1 cellular context compared by ENCODE assay signal in the genomic region with DNA sequence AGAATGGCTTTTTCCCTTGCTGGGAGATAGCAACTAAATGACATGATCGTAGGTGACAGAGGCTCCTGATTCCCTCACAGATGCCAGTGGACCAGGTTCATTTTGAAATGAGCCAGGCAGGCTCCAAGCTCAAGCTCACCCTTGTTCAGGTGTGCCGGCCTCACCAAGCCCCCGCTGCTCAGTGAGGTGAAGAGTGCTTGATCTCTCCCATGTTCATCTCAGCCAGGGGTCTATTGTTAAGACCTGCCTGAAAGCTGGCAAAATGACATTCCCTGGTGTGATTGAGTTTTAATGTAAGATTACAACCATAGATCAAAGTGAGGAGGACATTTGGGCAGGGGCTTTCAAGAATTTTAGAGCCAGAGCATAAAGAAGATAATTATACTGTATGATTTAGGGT.
TF ChIP-seq lines count a peak whose summit lies in the region.

No MANE protein-coding gene starts in this region.

TF ChIP-seq in GM23338, 12 proteins besides CTCF, POLR2A, EP300 and RAD21 (continued from another document):
- TF ChIP-seq, protein P1, sequence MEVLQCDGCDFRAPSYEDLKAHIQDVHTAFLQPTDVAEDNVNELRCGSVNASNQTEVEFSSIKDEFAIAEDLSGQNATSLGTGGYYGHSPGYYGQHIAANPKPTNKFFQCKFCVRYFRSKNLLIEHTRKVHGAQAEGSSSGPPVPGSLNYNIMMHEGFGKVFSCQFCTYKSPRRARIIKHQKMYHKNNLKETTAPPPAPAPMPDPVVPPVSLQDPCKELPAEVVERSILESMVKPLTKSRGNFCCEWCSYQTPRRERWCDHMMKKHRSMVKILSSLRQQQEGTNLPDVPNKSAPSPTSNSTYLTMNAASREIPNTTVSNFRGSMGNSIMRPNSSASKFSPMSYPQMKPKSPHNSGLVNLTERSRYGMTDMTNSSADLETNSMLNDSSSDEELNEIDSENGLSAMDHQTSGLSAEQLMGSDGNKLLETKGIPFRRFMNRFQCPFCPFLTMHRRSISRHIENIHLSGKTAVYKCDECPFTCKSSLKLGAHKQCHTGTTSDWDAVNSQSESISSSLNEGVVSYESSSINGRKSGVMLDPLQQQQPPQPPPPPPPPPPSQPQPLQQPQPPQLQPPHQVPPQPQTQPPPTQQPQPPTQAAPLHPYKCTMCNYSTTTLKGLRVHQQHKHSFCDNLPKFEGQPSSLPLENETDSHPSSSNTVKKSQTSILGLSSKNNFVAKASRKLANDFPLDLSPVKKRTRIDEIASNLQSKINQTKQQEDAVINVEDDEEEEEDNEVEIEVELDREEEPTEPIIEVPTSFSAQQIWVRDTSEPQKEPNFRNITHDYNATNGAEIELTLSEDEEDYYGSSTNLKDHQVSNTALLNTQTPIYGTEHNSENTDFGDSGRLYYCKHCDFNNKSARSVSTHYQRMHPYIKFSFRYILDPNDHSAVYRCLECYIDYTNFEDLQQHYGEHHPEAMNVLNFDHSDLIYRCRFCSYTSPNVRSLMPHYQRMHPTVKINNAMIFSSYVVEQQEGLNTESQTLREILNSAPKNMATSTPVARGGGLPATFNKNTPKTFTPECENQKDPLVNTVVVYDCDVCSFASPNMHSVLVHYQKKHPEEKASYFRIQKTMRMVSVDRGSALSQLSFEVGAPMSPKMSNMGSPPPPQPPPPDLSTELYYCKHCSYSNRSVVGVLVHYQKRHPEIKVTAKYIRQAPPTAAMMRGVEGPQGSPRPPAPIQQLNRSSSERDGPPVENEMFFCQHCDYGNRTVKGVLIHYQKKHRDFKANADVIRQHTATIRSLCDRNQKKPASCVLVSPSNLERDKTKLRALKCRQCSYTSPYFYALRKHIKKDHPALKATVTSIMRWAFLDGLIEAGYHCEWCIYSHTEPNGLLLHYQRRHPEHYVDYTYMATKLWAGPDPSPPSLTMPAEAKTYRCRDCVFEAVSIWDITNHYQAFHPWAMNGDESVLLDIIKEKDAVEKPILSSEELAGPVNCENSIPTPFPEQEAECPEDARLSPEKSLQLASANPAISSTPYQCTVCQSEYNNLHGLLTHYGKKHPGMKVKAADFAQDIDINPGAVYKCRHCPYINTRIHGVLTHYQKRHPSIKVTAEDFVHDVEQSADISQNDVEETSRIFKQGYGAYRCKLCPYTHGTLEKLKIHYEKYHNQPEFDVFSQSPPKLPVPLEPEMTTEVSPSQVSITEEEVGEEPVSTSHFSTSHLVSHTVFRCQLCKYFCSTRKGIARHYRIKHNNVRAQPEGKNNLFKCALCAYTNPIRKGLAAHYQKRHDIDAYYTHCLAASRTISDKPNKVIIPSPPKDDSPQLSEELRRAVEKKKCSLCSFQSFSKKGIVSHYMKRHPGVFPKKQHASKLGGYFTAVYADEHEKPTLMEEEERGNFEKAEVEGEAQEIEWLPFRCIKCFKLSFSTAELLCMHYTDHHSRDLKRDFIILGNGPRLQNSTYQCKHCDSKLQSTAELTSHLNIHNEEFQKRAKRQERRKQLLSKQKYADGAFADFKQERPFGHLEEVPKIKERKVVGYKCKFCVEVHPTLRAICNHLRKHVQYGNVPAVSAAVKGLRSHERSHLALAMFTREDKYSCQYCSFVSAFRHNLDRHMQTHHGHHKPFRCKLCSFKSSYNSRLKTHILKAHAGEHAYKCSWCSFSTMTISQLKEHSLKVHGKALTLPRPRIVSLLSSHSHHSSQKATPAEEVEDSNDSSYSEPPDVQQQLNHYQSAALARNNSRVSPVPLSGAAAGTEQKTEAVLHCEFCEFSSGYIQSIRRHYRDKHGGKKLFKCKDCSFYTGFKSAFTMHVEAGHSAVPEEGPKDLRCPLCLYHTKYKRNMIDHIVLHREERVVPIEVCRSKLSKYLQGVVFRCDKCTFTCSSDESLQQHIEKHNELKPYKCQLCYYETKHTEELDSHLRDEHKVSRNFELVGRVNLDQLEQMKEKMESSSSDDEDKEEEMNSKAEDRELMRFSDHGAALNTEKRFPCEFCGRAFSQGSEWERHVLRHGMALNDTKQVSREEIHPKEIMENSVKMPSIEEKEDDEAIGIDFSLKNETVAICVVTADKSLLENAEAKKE (CRISPR knock-in tag; IDR thresholded peaks at IDR 0.05), result no peak
- TF ChIP-seq STAT1 (IDR thresholded peaks at IDR 0.05; ENCODE audit: unreplicated experiment), result no peak
- TF ChIP-seq NANOG (IDR thresholded peaks at IDR 0.05; ENCODE audit: borderline replicate concordance), result no peak
- no peak for TF ChIP-seq CREB1 (CRISPR knock-in tag; IDR thresholded peaks at IDR 0.05; ENCODE audit: low read depth)
- no peak for TF ChIP-seq ZNF114 (CRISPR knock-in tag; IDR thresholded peaks at IDR 0.05)
- no peak for TF ChIP-seq EZH2 (IDR thresholded peaks at IDR 0.05; ENCODE audit: low read depth, unreplicated experiment)
- TF ChIP-seq POLR2AphosphoS5 (IDR thresholded peaks at IDR 0.05; ENCODE audit: low read depth), result no peak
- TF ChIP-seq EZH2phosphoT487 (IDR thresholded peaks at IDR 0.05; ENCODE audit: unreplicated experiment), result no peak
- TF ChIP-seq ZNF331 (CRISPR knock-in tag; IDR thresholded peaks at IDR 0.05; ENCODE audit: low read depth), result no peak
TF ChIP-seq in GM23338: peak in this region for 0.
